ENCODE assay signal across 9 cellular contexts in the genomic region with DNA sequence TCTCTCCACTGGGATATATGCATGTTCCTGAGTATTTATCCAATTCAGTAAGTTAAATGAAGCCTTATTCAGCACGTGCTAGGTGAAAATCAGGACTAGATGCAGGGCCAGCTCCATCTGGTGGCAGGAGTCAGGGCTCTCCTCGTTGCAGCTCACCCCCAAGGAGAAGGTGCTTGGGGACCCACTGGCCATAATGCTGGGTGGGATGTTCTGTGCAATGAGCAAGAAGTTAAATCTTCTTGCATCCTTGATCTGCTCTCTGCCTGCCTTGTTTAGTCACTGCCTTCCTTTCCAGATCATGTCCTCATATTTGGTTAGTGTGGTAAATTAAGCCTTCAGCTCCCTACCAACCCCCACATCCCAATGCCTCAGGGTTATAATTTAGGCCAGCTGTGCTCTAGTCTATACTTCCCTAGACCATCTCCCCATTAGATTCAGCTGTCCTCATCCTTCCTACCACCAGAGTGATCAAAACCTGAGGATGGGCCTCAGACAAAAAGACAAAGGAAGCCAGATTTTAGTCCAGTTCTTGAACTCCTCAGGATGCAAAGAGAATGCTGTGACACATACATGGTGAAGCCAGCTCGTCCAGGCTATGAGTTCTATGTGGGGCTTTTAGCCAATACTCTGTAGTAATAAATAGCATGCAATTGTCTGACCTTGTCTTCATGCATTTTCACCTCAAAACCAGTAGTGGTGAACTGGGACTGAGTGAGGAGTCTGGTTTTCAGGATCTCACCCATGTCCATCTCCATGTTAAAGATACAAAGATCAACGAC. TPM values are rescaled to one million over a fixed set of nuclear protein-coding genes. Genes with fewer than 3 reads are reported as not detected.
DNase-seq lines count a peak whose midpoint lies in the region; ATAC-seq and TF ChIP-seq lines count a peak whose summit lies in the region.
"Had no signal": no experiment of that assay in that cellular context is flagged by ENCODE, and none has a peak within 500 bp of the region (broad histone marks: within the 10 kb centered on the region; RNA-seq: fewer than 3 reads in every experiment).

No MANE protein-coding gene starts in this region.

- H3K36me3 Mint-ChIP-seq in CD4-positive, alpha-beta memory T cell, result no peaks in the 10 kb centered on the region

- no peaks in the 10 kb centered on the region for H3K27me3 ChIP-seq in CD4-positive, alpha-beta memory T cell (ENCODE audit: insufficient read depth, low read length)

- ATAC-seq in GM21576 (IDR thresholded peaks at IDR 0.05; ENCODE audit: unreplicated experiment) (no peak), GM18519 (IDR thresholded peaks at IDR 0.05; ENCODE audit: low FRiP score, unreplicated experiment) (no peak)

- POLR2A ChIA-PET in CD4-positive, alpha-beta memory T cell (lab: Charles Lee; ENCODE audit: partially characterized antibody), result no interaction called here

- no peaks in the 10 kb centered on the region for H3K9me3 ChIP-seq in CD4-positive, alpha-beta memory T cell (ENCODE audit: control insufficient read depth in 1 of 2, low read length in 2 of 2)

- CTCF ChIA-PET in CD4-positive, alpha-beta memory T cell (lab: Charles Lee; ENCODE audit: partially characterized antibody), result no interaction called here

- peak; percentile 54 for DNase-seq in AG08396 (ENCODE audit: low spot score)
- no peak for DNase-seq in HFF-Myc (ENCODE audit: extremely low read depth, low read depth)
- peak; percentile 16 for DNase-seq in SHP77 treated with DMSO at 0.1 percent for 48 hours (lab: John Stamatoyannopoulos, UW)
- DNase-seq in iPS-NIHi7 (ENCODE audit: extremely low spot score), result peak; percentile 66
- DNase-seq in CD4-positive, alpha-beta memory T cell, result no peak
- DNase-seq in DMS79 (lab: John Stamatoyannopoulos, UW), result no peak

- H3K27ac Mint-ChIP-seq in CD4-positive, alpha-beta memory T cell, result no peak overlapping the region

- H3K4me3 Mint-ChIP-seq in CD4-positive, alpha-beta memory T cell, result no peak overlapping the region
- H3K4me3 Mint-ChIP-seq: central memory CD8-positive, alpha-beta T cell had no signal

- H3K9me3 Mint-ChIP-seq in CD4-positive, alpha-beta memory T cell, result peaks cover 0 to 7% (median 1%) of the 10 kb centered on the region in 8 donors

- peak; percentile 78 for TF ChIP-seq CTCF in HFF-Myc (IDR thresholded peaks at IDR 0.05; ENCODE audit: low read depth, low read length, missing control alignments)

- H3K4me3 ChIP-seq in HFF-Myc (replicated peaks; ENCODE audit: low read depth, low read length), result no peak overlapping the region
- no peak overlapping the region for H3K4me3 ChIP-seq in CD4-positive, alpha-beta memory T cell (ENCODE audit: low read length in 2 of 2)

- H3K27me3 Mint-ChIP-seq in CD4-positive, alpha-beta memory T cell, result peaks cover 0 to 2% of the 10 kb centered on the region in 2 donors
- H3K27me3 Mint-ChIP-seq: central memory CD8-positive, alpha-beta T cell had no signal

- H3K27ac ChIP-seq in CD4-positive, alpha-beta memory T cell (ENCODE audit: low read depth, low read length), result no peak overlapping the region

- intact Hi-C loops in CD4-positive, alpha-beta memory T cell (cut with micrococcal nuclease), result no loop called here

- H3K4me1 Mint-ChIP-seq in CD4-positive, alpha-beta memory T cell, result no peaks in the 10 kb centered on the region
- H3K4me1 Mint-ChIP-seq: central memory CD8-positive, alpha-beta T cell had no signal

- no peaks in the 10 kb centered on the region for H3K4me1 ChIP-seq in CD4-positive, alpha-beta memory T cell (ENCODE audit: insufficient read depth, low read length)

- H3K36me3 ChIP-seq in CD4-positive, alpha-beta memory T cell (ENCODE audit: insufficient read depth, low read length), result no peaks in the 10 kb centered on the region

RNA-seq across cellular contexts. Expression of gene SEC16B, which starts 55.9 kb away (rescaled TPM):
- not detected for total RNA-seq in CD4-positive, alpha-beta memory T cell
- polyA plus RNA-seq in CD4-positive, alpha-beta memory T cell, result not detected

Comparison
In these comparisons a context has a peak if more than half of its experiments do, and no peak if none do; other contexts are left out.
1. DNase-seq: peak in AG08396 (single experiment), SHP77 treated with DMSO at 0.1 percent for 48 hours (single experiment) and iPS-NIHi7 (single experiment); none in HFF-Myc (single experiment), CD4-positive, alpha-beta memory T cell (0 of 5) and DMS79 (single experiment).